Comparison of ENCODE assay signal across 19 cellular contexts in genomic region chr20:57090590-57091560, GRCh38.
A peak's percentile ranks its signal among the peaks of the same experiment; 100 is the strongest.
DNase-seq lines count a peak whose midpoint lies in the region; ATAC-seq, FAIRE-seq and TF ChIP-seq lines count a peak whose summit lies in the region.
"Had no signal": no experiment of that assay in that cellular context is flagged by ENCODE, and none has a peak within 500 bp of the region (broad histone marks: within the 10 kb centered on the region; RNA-seq: fewer than 3 reads in every experiment).

No MANE protein-coding gene starts in this region.

- CTCF ChIA-PET in HepG2 (lab: Yijun Ruan, JAX; ENCODE audit: low intra/inter-chr PET ratio, low total read pairs): interaction anchor here (0.9 to 7.6 kb wide), 4 partner anchors 239 to 1117 kb away, joined by 3 to 176 read pairs (median 3); no protein-coding TSS in a partner anchor

- intact Hi-C loops in HepG2 (cut with micrococcal nuclease; ENCODE audit: unreplicated experiment) (no loop called here), right lobe of liver (cut with DNase I) (loop anchor here (5.0 kb wide), 2 partner anchors 246 to 256 kb away; no protein-coding TSS in a partner anchor), lower lobe of right lung (cut with DNase I) (no loop called here)

- no TSS peak for BruUV-seq in HepG2 (replicated peaks; lab: Mats Ljungman, UMichigan)

- no peaks in the 10 kb centered on the region for H3K4me1 ChIP-seq in HepG2 (ENCODE audit: insufficient read depth, low read length)
- H3K4me1 ChIP-seq in right lobe of liver: no peaks in the 10 kb centered on the region
- peaks cover 4% of the 10 kb centered on the region for H3K4me1 ChIP-seq in lower lobe of right lung
- H3K4me1 ChIP-seq: adrenal gland, breast epithelium, foreskin keratinocyte had no signal

- peaks cover 14% of the 10 kb centered on the region for H3K4me1 Mint-ChIP-seq in activated T-cell treated with anti-CD3 and anti-CD28 coated beads, Interleukin-2, amount 50 U/mL, for 72 hours (ENCODE audit: low read depth)

- H3K79me2 ChIP-seq in HepG2 (ENCODE audit: insufficient read depth, low read length): no peaks in the 10 kb centered on the region

- peak overlapping the region; percentile 74 for H3K27ac Mint-ChIP-seq in activated T-cell treated with anti-CD3 and anti-CD28 coated beads, Interleukin-2, amount 50 U/mL, for 72 hours

- DNase-seq in HepG2 (ENCODE audit: low spot score) (no peak), right lobe of liver (no peak), lower lobe of right lung (peak; percentile 19), urothelium cell line (ENCODE audit: low spot score) (no peak)
- peak in 1 of 2 donors; percentile 7 for DNase-seq in activated T-cell treated with anti-CD3 and anti-CD28 coated beads, Interleukin-2, amount 50 U/mL, for 72 hours
- DNase-seq in activated CD4-positive, CD25-positive, alpha-beta regulatory T cell treated with anti-CD3 and anti-CD28 coated beads, Interleukin-2, amount 50 U/mL, for 72 hours: no peak
- no peak for DNase-seq in effector CD8-positive, alpha-beta T cell (lab: John Stamatoyannopoulos, UW)
- DNase-seq: adrenal gland; dermis blood vessel endothelial cell; foreskin keratinocyte; NCI-H1092 treated with DMSO at 0.1 percent for 48 hours; NCI-H2081 treated with DMSO at 0.1 percent for 48 hours; NK-92 treated with Interleukin-12 subunit alpha and Interleukin-12 subunit beta, amount 100 ng/mL, for 24 hours; SK-N-SH; T1000 had no signal

- TF ChIP-seq CTCF in HepG2 (CRISPR knock-in tag; IDR thresholded peaks at IDR 0.05) (no peak), right lobe of liver (IDR thresholded peaks at IDR 0.05) (no peak), lower lobe of right lung (IDR thresholded peaks at IDR 0.05) (no peak)

- H3K27me3 ChIP-seq in HepG2 (ENCODE audit: control insufficient read depth in 1 of 2, insufficient read depth in 2 of 2, low read length in 2 of 2) (peaks cover 1 to 37% of the 10 kb centered on the region in 2 experiments; a peak in 4 of 5 replicates), right lobe of liver (no peaks in the 10 kb centered on the region), lower lobe of right lung (ENCODE audit: low read depth) (peaks cover 20% of the 10 kb centered on the region)

- POLR2A ChIA-PET in HepG2 (lab: Yijun Ruan, JAX): no interaction called here

- H4K20me1 ChIP-seq in HepG2 (ENCODE audit: insufficient read depth, low read length): no peaks in the 10 kb centered on the region

- whole genome bisulfite sequencing in HepG2 (ENCODE audit: low lambda C conversion rate): 47% methylated on average over 24 of the region's 25 CpGs
- WGBS in right lobe of liver (ENCODE audit: insufficient coverage, low coverage, low lambda C conversion rate, missing lambda C conversion rate): 50% methylated on average over 21 of the region's 25 CpGs

- H3K36me3 Mint-ChIP-seq in activated T-cell treated with anti-CD3 and anti-CD28 coated beads, Interleukin-2, amount 50 U/mL, for 72 hours (ENCODE audit: insufficient read depth in 2 of 2): no peaks in the 10 kb centered on the region

- no peak overlapping the region for H3K4me3 Mint-ChIP-seq in activated T-cell treated with anti-CD3 and anti-CD28 coated beads, Interleukin-2, amount 50 U/mL, for 72 hours
- H3K4me3 Mint-ChIP-seq: neural crest cell had no signal

- H3K4me3 ChIP-seq in HepG2 (replicated peaks in 1 of 3; ENCODE audit: insufficient read depth in 1 of 3, low read depth in 2 of 3, low read length in 3 of 3): no peak overlapping the region
- no peak overlapping the region for H3K4me3 ChIP-seq in right lobe of liver
- no peak overlapping the region for H3K4me3 ChIP-seq in lower lobe of right lung
- H3K4me3 ChIP-seq: adrenal gland, breast epithelium, smooth muscle cell had no signal

- H3K36me3 ChIP-seq in HepG2 (replicated peaks in 1 of 2; ENCODE audit: control insufficient read depth in 1 of 2, insufficient read depth in 2 of 2, low read length in 2 of 2) (no peaks in the 10 kb centered on the region), right lobe of liver (no peaks in the 10 kb centered on the region), lower lobe of right lung (no peaks in the 10 kb centered on the region)
- H3K36me3 ChIP-seq: adrenal gland, breast epithelium had no signal

- no peaks in the 10 kb centered on the region for H3K9me3 Mint-ChIP-seq in activated T-cell treated with anti-CD3 and anti-CD28 coated beads, Interleukin-2, amount 50 U/mL, for 72 hours
- H3K9me3 Mint-ChIP-seq: neural crest cell had no signal

- TF ChIP-seq EP300 in HepG2 (IDR thresholded peaks at IDR 0.05; ENCODE audit: low read depth in 2 of 2, low read length in 2 of 2) (no peak), HepG2 (CRISPR knock-in tag; IDR thresholded peaks at IDR 0.05; ENCODE audit: borderline replicate concordance) (no peak)

- no peak overlapping the region for H2AFZ ChIP-seq in HepG2 (ENCODE audit: low read length)

- H3K27me3 Mint-ChIP-seq in activated T-cell treated with anti-CD3 and anti-CD28 coated beads, Interleukin-2, amount 50 U/mL, for 72 hours (ENCODE audit: low read depth): peaks cover 7% of the 10 kb centered on the region

- in situ Hi-C loops in HepG2 (cut with HindIII; ENCODE audit: extremely low pct_ligation_motif_present, low pct_unique_long_range_greater_than_20kb): no loop called here

- no peak overlapping the region for H3K9ac ChIP-seq in HepG2 (ENCODE audit: insufficient read depth, low read depth, low read length)
- H3K9ac ChIP-seq: SK-N-SH had no signal

- H3K27ac ChIP-seq in HepG2 (ENCODE audit: extremely low read length, insufficient read depth, low read length) (no peak overlapping the region), right lobe of liver (no peak overlapping the region), lower lobe of right lung (no peak overlapping the region)
- H3K27ac ChIP-seq: adrenal gland, breast epithelium, epithelial cell of prostate, foreskin keratinocyte had no signal

- TF ChIP-seq RAD21 in HepG2 (CRISPR knock-in tag; IDR thresholded peaks at IDR 0.05): no peak

- TF ChIP-seq POLR2A in HepG2 (IDR thresholded peaks at IDR 0.05; ENCODE audit: insufficient read depth in 1 of 2, low read depth in 2 of 2, low read length in 2 of 2) (no peak), right lobe of liver (IDR thresholded peaks at IDR 0.05) (no peak)

- H3K9me3 ChIP-seq in HepG2 (ENCODE audit: low read length) (no peaks in the 10 kb centered on the region), right lobe of liver (no peaks in the 10 kb centered on the region), lower lobe of right lung (no peaks in the 10 kb centered on the region)
- H3K9me3 ChIP-seq: adrenal gland, SK-N-SH had no signal

- H3K4me2 ChIP-seq in HepG2 (ENCODE audit: low read depth, low read length): no peak overlapping the region
- H3K4me2 ChIP-seq: SK-N-SH, smooth muscle cell had no signal

- ATAC-seq in HepG2: no peak
- no peak for ATAC-seq in right lobe of liver
- peak; percentile 16 to 35 for ATAC-seq in activated T-cell treated with anti-CD3 and anti-CD28 coated beads, Interleukin-2, amount 50 U/mL, for 72 hours (replicated peaks in 1 of 2)
- ATAC-seq in lower lobe of right lung: no peak

- FAIRE-seq in HepG2 (lab: Jason Lieb, UNC) (no peak), urothelium cell line (lab: Jason Lieb, UNC) (peak; percentile 98)

TF ChIP-seq in HepG2, 621 proteins besides CTCF, POLR2A, EP300 and RAD21:
- TF ChIP-seq GATAD1 (CRISPR knock-in tag; IDR thresholded peaks at IDR 0.05): no peak
- TF ChIP-seq HNRNPL (IDR thresholded peaks at IDR 0.05; ENCODE audit: low read depth, low read length): peak; percentile 74

Comparison
In these comparisons a context has a peak if more than half of its experiments do, and no peak if none do; other contexts are left out.
1. intact Hi-C loops: an anchor here in right lobe of liver (5.0 kb wide); none called in HepG2 and lower lobe of right lung.
2. ATAC-seq: peak in activated T-cell treated with anti-CD3 and anti-CD28 coated beads, Interleukin-2, amount 50 U/mL, for 72 hours (2 of 2); none in HepG2 (single experiment), right lobe of liver (0 of 4) and lower lobe of right lung (0 of 2).